ENCODE assay signal across 21 cellular contexts in the genomic region with DNA sequence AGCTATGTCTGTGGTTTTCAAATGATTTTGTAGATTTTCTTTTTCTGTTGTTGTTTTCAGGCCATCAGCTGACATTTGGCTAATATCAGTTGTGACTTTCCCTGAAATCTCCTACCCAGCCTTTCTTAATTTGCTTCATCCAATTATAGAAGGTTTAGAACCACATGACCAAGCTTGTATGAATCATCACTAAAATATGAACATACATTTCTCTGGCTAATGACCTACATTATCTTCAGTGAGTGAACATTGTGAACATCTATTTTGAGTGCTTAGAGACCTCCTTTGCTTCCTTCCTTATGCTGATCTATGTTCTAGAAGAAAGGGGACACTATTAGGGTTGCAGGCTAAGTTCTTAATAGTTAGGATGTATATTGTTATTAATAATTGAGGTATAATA.
A peak's percentile ranks its signal among the peaks of the same experiment; 100 is the strongest.
DNase-seq lines count a peak whose midpoint lies in the region; ATAC-seq and TF ChIP-seq lines count a peak whose summit lies in the region.
"Had no signal": no experiment of that assay in that cellular context is flagged by ENCODE, and none has a peak within 500 bp of the region (broad histone marks: within the 10 kb centered on the region; RNA-seq: fewer than 3 reads in every experiment).

No MANE protein-coding gene starts in this region.

- DNase-seq in NCI-H446 treated with DMSO at 0.1 percent for 48 hours (lab: John Stamatoyannopoulos, UW), result peak; percentile 10
- DNase-seq in NCI-H446 (lab: John Stamatoyannopoulos, UW), result no peak
- peak; percentile 36 for DNase-seq in fibroblast of pulmonary artery (ENCODE audit: low read depth)
- no peak for DNase-seq in activated CD4-positive, alpha-beta T cell treated with anti-CD3 and anti-CD28 coated beads, Interleukin-2, amount 50 U/mL, for 1 hour
- no peak for DNase-seq in globus pallidus (ENCODE audit: low spot score)
- DNase-seq in NCI-H1436 (lab: John Stamatoyannopoulos, UW), result no peak
- DNase-seq: activated CD4-positive, alpha-beta T cell treated with anti-CD3 and anti-CD28 coated beads for 36 hours; activated naive CD8-positive, alpha-beta T cell treated with anti-CD3 and anti-CD28 coated beads, Interleukin-2, amount 50 U/mL, for 24 hours; erythroblast; GF-D8; H7; NCI-H1694; NCI-H2227 treated with DMSO at 0.1 percent for 48 hours; SW 1271; transverse colon had no signal

- no peak overlapping the region for H3K4me3 ChIP-seq in fibroblast of pulmonary artery (replicated peaks; ENCODE audit: low read depth, low read length)
- H3K4me3 ChIP-seq: BLaER1 treated with 17β-estradiol and CSF1 and Interleukin-3, amounts not matched to agents 10 nM and 100 nM; GM12878; hepatocyte; transverse colon had no signal

- TF ChIP-seq CTCF in fibroblast of pulmonary artery (IDR thresholded peaks at IDR 0.05; ENCODE audit: low read length, missing control alignments), result no peak

- peak; percentile 81 for ATAC-seq in SK-N-SH treated with all-trans-retinoic acid at 6 μM for 48 hours
- no peak for ATAC-seq in HG02884 (IDR thresholded peaks at IDR 0.05; ENCODE audit: unreplicated experiment)
- ATAC-seq: activated CD4-positive, alpha-beta T cell treated with anti-CD3 and anti-CD28 coated beads for 36 hours; activated naive CD8-positive, alpha-beta T cell treated with anti-CD3 and anti-CD28 coated beads, Interleukin-2, amount 50 U/mL, for 24 hours; activated T-helper 17 cell treated with anti-CD3 and anti-CD28 coated beads, Interleukin-2, amount 50 U/mL, for 72 hours; GM12878 had no signal

TF ChIP-seq in SK-N-SH treated with all-trans-retinoic acid at 6 μM for 48 hours, 23 proteins besides CTCF, POLR2A, EP300 and RAD21:
- TF ChIP-seq ZFP3 (CRISPR knock-in tag; IDR thresholded peaks at IDR 0.05) (no peak), ISL1 (CRISPR knock-in tag; IDR thresholded peaks at IDR 0.05) (peak; percentile 39; the same call in 1 of the 2 replicates)
- TF ChIP-seq, protein P1, sequence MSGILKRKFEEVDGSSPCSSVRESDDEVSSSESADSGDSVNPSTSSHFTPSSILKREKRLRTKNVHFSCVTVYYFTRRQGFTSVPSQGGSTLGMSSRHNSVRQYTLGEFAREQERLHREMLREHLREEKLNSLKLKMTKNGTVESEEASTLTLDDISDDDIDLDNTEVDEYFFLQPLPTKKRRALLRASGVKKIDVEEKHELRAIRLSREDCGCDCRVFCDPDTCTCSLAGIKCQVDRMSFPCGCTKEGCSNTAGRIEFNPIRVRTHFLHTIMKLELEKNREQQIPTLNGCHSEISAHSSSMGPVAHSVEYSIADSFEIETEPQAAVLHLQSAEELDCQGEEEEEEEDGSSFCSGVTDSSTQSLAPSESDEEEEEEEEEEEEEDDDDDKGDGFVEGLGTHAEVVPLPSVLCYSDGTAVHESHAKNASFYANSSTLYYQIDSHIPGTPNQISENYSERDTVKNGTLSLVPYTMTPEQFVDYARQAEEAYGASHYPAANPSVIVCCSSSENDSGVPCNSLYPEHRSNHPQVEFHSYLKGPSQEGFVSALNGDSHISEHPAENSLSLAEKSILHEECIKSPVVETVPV (CRISPR knock-in tag; IDR thresholded peaks at IDR 0.05), result no peak

Comparison
In these comparisons a context has a peak if more than half of its experiments do, and no peak if none do; other contexts are left out.
1. DNase-seq: peak in NCI-H446 treated with DMSO at 0.1 percent for 48 hours (single experiment) and fibroblast of pulmonary artery (single experiment); none in NCI-H446 (0 of 2), activated CD4-positive, alpha-beta T cell treated with anti-CD3 and anti-CD28 coated beads, Interleukin-2, amount 50 U/mL, for 1 hour (single experiment), globus pallidus (single experiment) and NCI-H1436 (single experiment).